In genomic region chr12:27517961-27518668, GRCh38 we compare ENCODE assay signal across 19 cellular contexts. TPM values are rescaled to one million over a fixed set of nuclear protein-coding genes. Genes with fewer than 3 reads are reported as not detected.
DNase-seq lines count a peak whose midpoint lies in the region; ATAC-seq, FAIRE-seq and TF ChIP-seq lines count a peak whose summit lies in the region.
"Had no signal": no experiment of that assay in that cellular context is flagged by ENCODE, and none has a peak within 500 bp of the region (broad histone marks: within the 10 kb centered on the region; RNA-seq: fewer than 3 reads in every experiment).

No MANE protein-coding gene starts in this region.

- no peaks in the 10 kb centered on the region for H3K9me3 Mint-ChIP-seq in nephron
- no peaks in the 10 kb centered on the region for H3K9me3 Mint-ChIP-seq in CD8-positive, alpha-beta T cell
- H3K9me3 Mint-ChIP-seq in GM23338: no peaks in the 10 kb centered on the region

- no peaks in the 10 kb centered on the region for H3K27me3 ChIP-seq in SK-N-SH (ENCODE audit: insufficient read depth)
- H3K27me3 ChIP-seq in CD8-positive, alpha-beta T cell (ENCODE audit: insufficient read depth, low read length): no peaks in the 10 kb centered on the region
- H3K27me3 ChIP-seq in GM23338 (ENCODE audit: insufficient read depth): no peaks in the 10 kb centered on the region

- peak in 1 of 2 experiments; percentile 95; a peak in 2 of 4 replicates for TF ChIP-seq EP300 in SK-N-SH (IDR thresholded peaks at IDR 0.05; ENCODE audit: borderline replicate concordance in 1 of 2, low read depth in 1 of 2, low read length in 1 of 2)

- H3F3A ChIP-seq in SK-N-SH (replicated peaks; ENCODE audit: insufficient read depth) (peaks cover 3% of the 10 kb centered on the region), GM23338 (replicated peaks; ENCODE audit: low read depth) (no peaks in the 10 kb centered on the region)

- no peaks in the 10 kb centered on the region for H3K9me3 ChIP-seq in SK-N-SH
- no peaks in the 10 kb centered on the region for H3K9me3 ChIP-seq in CD8-positive, alpha-beta T cell (ENCODE audit: low read length)
- H3K9me3 ChIP-seq: HAP-1 had no signal

- intact Hi-C loops in CD8-positive, alpha-beta T cell (cut with DNase I, micrococcal nuclease): loop anchor here in 1 of 2 experiments (5.0 kb wide), 1 partner anchor 686 kb away; the partner anchor contains the start of gene ITPR2

- TF ChIP-seq CTCF in SK-N-SH (IDR thresholded peaks at IDR 0.05) (no peak), nephron (IDR thresholded peaks at IDR 0.05; ENCODE audit: unreplicated experiment in 3 of 3) (no peak), GM23338 (conservative IDR thresholded peaks at IDR 0.05; ENCODE audit: low read depth in 2 of 2) (no peak)
- no peak for TF ChIP-seq CTCF in CD8-positive, alpha-beta T cell (IDR thresholded peaks at IDR 0.05)

- H3K27ac Mint-ChIP-seq in nephron (peak overlapping the region; percentile 82 to 91 (median 91)), GM23338 (no peak overlapping the region)
- H3K27ac Mint-ChIP-seq in CD8-positive, alpha-beta T cell: no peak overlapping the region
- H3K27ac Mint-ChIP-seq: CD14-positive monocyte had no signal

- ATAC-seq in CD8-positive, alpha-beta T cell: no peak
- no peak for ATAC-seq in GM23338
- ATAC-seq: GM12878, Panc1 had no signal

- peak; percentile 34 for FAIRE-seq in A204.1 (lab: Jason Lieb, UNC)
- FAIRE-seq in HTR-8/SVneo (lab: Jason Lieb, UNC): peak; percentile 23
- FAIRE-seq: GM12878 had no signal

- no peak; the same call in 1 of the 2 replicates for TF ChIP-seq RAD21 in SK-N-SH (IDR thresholded peaks at IDR 0.05; ENCODE audit: low read length)

- 0 out of 2 replicates have a peak, but pooled peaks cover 3% of the 10 kb centered on the region for H3K79me2 ChIP-seq in SK-N-SH (ENCODE audit: insufficient read depth)
- no peaks in the 10 kb centered on the region for H3K79me2 ChIP-seq in GM23338 (replicated peaks; ENCODE audit: insufficient read depth)

- H3K4me3 ChIP-seq in SK-N-SH (ENCODE audit: low read depth in 2 of 2, low read length in 1 of 2): no peak overlapping the region
- no peak overlapping the region for H3K4me3 ChIP-seq in CD8-positive, alpha-beta T cell (ENCODE audit: low read depth, low read length)
- no peak overlapping the region for H3K4me3 ChIP-seq in GM23338
- H3K4me3 ChIP-seq: GM12878, HAP-1 had no signal

- H3K9me2 ChIP-seq in SK-N-SH: no peaks in the 10 kb centered on the region
- H3K9me2 ChIP-seq in GM23338 (ENCODE audit: insufficient read depth): no peaks in the 10 kb centered on the region

- no peak overlapping the region for H2AFZ ChIP-seq in SK-N-SH (ENCODE audit: low read depth)
- no peak overlapping the region for H2AFZ ChIP-seq in GM23338

- CTCF ChIA-PET in SK-N-SH (lab: Yijun Ruan, JAX): no interaction called here
- CTCF ChIA-PET in CD8-positive, alpha-beta T cell (lab: Charles Lee): no interaction called here

- no peaks in the 10 kb centered on the region for H3K27me3 Mint-ChIP-seq in nephron (ENCODE audit: low read depth)
- peaks cover 18% of the 10 kb centered on the region for H3K27me3 Mint-ChIP-seq in CD8-positive, alpha-beta T cell (ENCODE audit: low read depth)
- peaks cover 3% of the 10 kb centered on the region for H3K27me3 Mint-ChIP-seq in GM23338 (ENCODE audit: insufficient read depth, low read depth, poor library complexity)

- in situ Hi-C loops in G401 (cut with HindIII; ENCODE audit: low sequenced_read_pairs): no loop called here

- no peak overlapping the region for H3K9ac ChIP-seq in SK-N-SH

- 45% methylated on average over 7 of the region's 7 CpGs for WGBS in SK-N-SH (ENCODE audit: low lambda C conversion rate)

- H3K4me1 Mint-ChIP-seq in nephron (peaks cover 80% of the 10 kb centered on the region), GM23338 (peaks cover 26% of the 10 kb centered on the region)
- peaks cover 7% of the 10 kb centered on the region for H3K4me1 Mint-ChIP-seq in CD8-positive, alpha-beta T cell (ENCODE audit: low read depth)

- no peaks in the 10 kb centered on the region for H4K20me1 ChIP-seq in SK-N-SH (ENCODE audit: insufficient read depth)
- H4K20me1 ChIP-seq in GM23338 (replicated peaks; ENCODE audit: insufficient read depth): no peaks in the 10 kb centered on the region

- POLR2A ChIA-PET in SK-N-SH (lab: Yijun Ruan, JAX): no interaction called here
- POLR2A ChIA-PET in CD8-positive, alpha-beta T cell (lab: Charles Lee): no interaction called here

- H3K4me3 Mint-ChIP-seq in nephron (peak overlapping the region; percentile 2 to 47 (median 4)), GM23338 (no peak overlapping the region)
- no peak overlapping the region for H3K4me3 Mint-ChIP-seq in CD8-positive, alpha-beta T cell
- H3K4me3 Mint-ChIP-seq: CD14-positive monocyte had no signal

- no peak for DNase-seq in HTR-8/SVneo (ENCODE audit: insufficient read length, low spot score)
- DNase-seq in SK-N-SH: peak; percentile 68
- DNase-seq in CD8-positive, alpha-beta T cell: no peak
- DNase-seq in G401 (ENCODE audit: low spot score): no peak
- DNase-seq in midbrain (lab: John Stamatoyannopoulos, UW): no peak
- DNase-seq in GM23338 (ENCODE audit: low spot score): no peak
- DNase-seq: DMS79, KG1, NCI-H1092, NCI-H2029 treated with DMSO at 0.1 percent for 48 hours, NCI-H446, NCI-H526 had no signal

- H3K36me3 Mint-ChIP-seq in nephron (ENCODE audit: low read depth) (no peaks in the 10 kb centered on the region), GM23338 (ENCODE audit: low read depth) (no peaks in the 10 kb centered on the region)
- no peaks in the 10 kb centered on the region for H3K36me3 Mint-ChIP-seq in CD8-positive, alpha-beta T cell
- H3K36me3 Mint-ChIP-seq: CD14-positive monocyte had no signal

- H3K4me2 ChIP-seq in SK-N-SH (no peak overlapping the region), GM23338 (no peak overlapping the region)

- no peaks in the 10 kb centered on the region for H3K36me3 ChIP-seq in SK-N-SH (replicated peaks in 1 of 2; ENCODE audit: control insufficient read depth in 1 of 2, insufficient read depth in 2 of 2, low read length in 1 of 2)
- H3K36me3 ChIP-seq in CD8-positive, alpha-beta T cell (ENCODE audit: insufficient read depth, low read length): no peaks in the 10 kb centered on the region
- H3K36me3 ChIP-seq in GM23338 (ENCODE audit: insufficient read depth): no peaks in the 10 kb centered on the region
- H3K36me3 ChIP-seq: HAP-1 had no signal

- peaks cover 14 to 41% of the 10 kb centered on the region in 2 experiments; a peak in 3 of 4 replicates for H3K4me1 ChIP-seq in SK-N-SH (ENCODE audit: control insufficient read depth in 1 of 2, insufficient read depth in 2 of 2, low read depth in 1 of 2, low read length in 1 of 2)
- peaks cover 3% of the 10 kb centered on the region for H3K4me1 ChIP-seq in CD8-positive, alpha-beta T cell (ENCODE audit: insufficient read depth, low read length)
- peaks cover 29% of the 10 kb centered on the region for H3K4me1 ChIP-seq in GM23338 (ENCODE audit: insufficient read depth)

- H3K27ac ChIP-seq in SK-N-SH (ENCODE audit: low read depth in 2 of 2, low read length in 1 of 2) (peak overlapping the region in 1 of 2 experiments; percentile 71; a peak in 2 of 4 replicates), GM23338 (ENCODE audit: low read depth) (no peak overlapping the region)
- H3K27ac ChIP-seq in CD8-positive, alpha-beta T cell (ENCODE audit: low read depth, low read length): no peak overlapping the region
- H3K27ac ChIP-seq: HL-60 had no signal

TF ChIP-seq in SK-N-SH, 30 proteins besides CTCF, POLR2A, EP300 and RAD21 (continues in another document):
- TF ChIP-seq PBX3 (IDR thresholded peaks at IDR 0.05) (peak; percentile 6; the same call in 1 of the 2 replicates), CHD2 (IDR thresholded peaks at IDR 0.05; ENCODE audit: low read length, partially characterized antibody) (peak; percentile 76)

TF ChIP-seq in GM23338, 12 proteins besides CTCF, POLR2A, EP300 and RAD21 (continues in another document):
- no peak for TF ChIP-seq EZH2 (IDR thresholded peaks at IDR 0.05; ENCODE audit: low read depth, unreplicated experiment)
- no peak for TF ChIP-seq NANOG (IDR thresholded peaks at IDR 0.05; ENCODE audit: borderline replicate concordance)
- TF ChIP-seq ETS1 (IDR thresholded peaks at IDR 0.05): no peak
- no peak for TF ChIP-seq ZNF331 (CRISPR knock-in tag; IDR thresholded peaks at IDR 0.05; ENCODE audit: low read depth)

RNA-seq across cellular contexts. Expression of gene PPFIBP1, which starts 5.9 kb away (rescaled TPM):
- polyA plus RNA-seq in SK-N-SH (2012; rRNA removed) (55.0 and 74.3 TPM in 2 replicates), GM23338 (2016; fragmentation: Nextera tagmentation; extraction: Ambion mirVana) (38.9 and 41.9 TPM in 2 replicates)
- polyA plus RNA-seq in SK-N-SH (2012; cell fraction: cytosol; rRNA removed): 60.6 and 69.2 TPM in 2 replicates
- polyA plus RNA-seq in SK-N-SH (2012; cell fraction: nucleus; rRNA removed): 89.8 and 149 TPM in 2 replicates
- 1 to 10 TPM; 1.1 to 1.9 TPM for total RNA-seq in CD8-positive, alpha-beta T cell
- 27.1 and 43.4 TPM in 2 replicates for total RNA-seq in G401 (2014; rRNA removed; shearing (Covaris generic))
- 27.0 and 33.2 TPM in 2 replicates for total RNA-seq in GM23338 (2014; rRNA removed; shearing (Covaris generic))

Comparison
In these comparisons a context has a peak if more than half of its experiments do, and no peak if none do; other contexts are left out.
1. H3K27ac Mint-ChIP-seq: peak in nephron (3 of 3); none in CD8-positive, alpha-beta T cell (single experiment) and GM23338 (single experiment).
2. H3K4me3 Mint-ChIP-seq: peak in nephron (3 of 3); none in CD8-positive, alpha-beta T cell (single experiment) and GM23338 (single experiment).